In genomic region chr15:44663410-44664272, GRCh38 we compare ENCODE assay signal across 8 cellular contexts. TPM values are rescaled to one million over a fixed set of nuclear protein-coding genes. Genes with fewer than 3 reads are reported as not detected.
DNase-seq lines count a peak whose midpoint lies in the region; ATAC-seq and TF ChIP-seq lines count a peak whose summit lies in the region.

TSS of gene SPG11 (minus strand) at chr15:44663662. CDS start at chr15:44663647, 15 bp downstream.

- DNase-seq in BJ (ENCODE audit: low read depth) (peak; percentile 92), GM19238 (ENCODE audit: insufficient read length, low spot score) (peak; percentile 66), NCI-H524 treated with DMSO at 0.1 percent for 48 hours (lab: John Stamatoyannopoulos, UW) (peak; percentile 93), colonic mucosa (peak; percentile 99)
- DNase-seq in activated CD4-positive, alpha-beta T cell treated with anti-CD3 and anti-CD28 coated beads for 48 hours = peak; percentile 98
- DNase-seq in stimulated activated CD4-positive, alpha-beta T cell treated with anti-CD3 and anti-CD28 coated beads, Interleukin-1b, Interleukin-23, amount 100 ng/mL, for 48 hours = peak; percentile 98

- no peaks in the 10 kb centered on the region for H3K9me3 ChIP-seq in colonic mucosa

- H3K27me3 ChIP-seq in BJ (ENCODE audit: control insufficient read depth, insufficient read depth, low read length) = no peaks in the 10 kb centered on the region; the same call in 1 of the 2 replicates
- no peaks in the 10 kb centered on the region for H3K27me3 ChIP-seq in colonic mucosa
- H3K27me3 ChIP-seq in layer of hippocampus (ENCODE audit: control insufficient read depth, insufficient read depth, low read length) = no peaks in the 10 kb centered on the region

- TF ChIP-seq CTCF in BJ (IDR thresholded peaks at IDR 0.05; ENCODE audit: insufficient read depth, low read depth, low read length) (peak; percentile 86), colonic mucosa (IDR thresholded peaks at IDR 0.05) (peak; percentile 96)

- POLR2A ChIA-PET in BJ (lab: Charles Lee) = interaction anchor here (0.5 to 0.7 kb wide), 3 partner anchors 60 to 376 kb away, joined by 3 to 4 read pairs (median 3); no protein-coding TSS in a partner anchor

- H3K4me3 ChIP-seq in BJ (ENCODE audit: low read depth, low read length) = peak within 1 kb of the TSS; percentile 97
- H3K4me3 ChIP-seq in colonic mucosa = peak within 1 kb of the TSS; percentile 81

- peak; percentile 53 for ATAC-seq in HG03457 (IDR thresholded peaks at IDR 0.05; ENCODE audit: unreplicated experiment)

- H3K9ac ChIP-seq in colonic mucosa (ENCODE audit: low read depth in 2 of 2, low read length in 2 of 2) = peak within 1 kb of the TSS; percentile 99

- CTCF ChIA-PET in BJ (lab: Yijun Ruan, JAX) = interaction anchor here (0.6 to 2.8 kb wide), 28 partner anchors 10 to 135 kb away, joined by 3 to 55 read pairs (median 4); partner anchors contain the start of genes B2M, PATL2 and TRIM69

- H3K4me1 ChIP-seq in colonic mucosa = peaks cover 13% of the 10 kb centered on the region

- H3K27ac ChIP-seq in colonic mucosa (peak within 1 kb of the TSS; percentile 98), layer of hippocampus (ENCODE audit: low read depth, low read length) (peak within 1 kb of the TSS; percentile 90)

- intact Hi-C loops in colonic mucosa (cut with DNase I) = loop anchor here (2.0 to 5.0 kb wide), 2 partner anchors 75 to 124 kb away; no protein-coding TSS in a partner anchor

- no peaks in the 10 kb centered on the region for H3K36me3 ChIP-seq in BJ (ENCODE audit: control insufficient read depth, insufficient read depth, low read length)
- H3K36me3 ChIP-seq in colonic mucosa = peaks cover 5% of the 10 kb centered on the region

RNA-seq across cellular contexts. Expression of gene SPG11, which starts in this region (rescaled TPM):
- 40.7 and 60.6 TPM in 2 replicates for polyA plus RNA-seq in BJ (2011; rRNA removed)
- polyA minus RNA-seq in BJ (2011; rRNA and poly(A)+ RNA removed) = 98.5 and 123 TPM in 2 replicates
- total RNA-seq in colonic mucosa = 10 to 100 TPM; 79.3 to 95.3 TPM

Comparison
In these comparisons a context has a peak if more than half of its experiments do, and no peak if none do; other contexts are left out.
1. Peak in every context shown above with its lines: DNase-seq, ATAC-seq, H3K4me3 ChIP-seq and H3K27ac ChIP-seq.